In the genomic region with DNA sequence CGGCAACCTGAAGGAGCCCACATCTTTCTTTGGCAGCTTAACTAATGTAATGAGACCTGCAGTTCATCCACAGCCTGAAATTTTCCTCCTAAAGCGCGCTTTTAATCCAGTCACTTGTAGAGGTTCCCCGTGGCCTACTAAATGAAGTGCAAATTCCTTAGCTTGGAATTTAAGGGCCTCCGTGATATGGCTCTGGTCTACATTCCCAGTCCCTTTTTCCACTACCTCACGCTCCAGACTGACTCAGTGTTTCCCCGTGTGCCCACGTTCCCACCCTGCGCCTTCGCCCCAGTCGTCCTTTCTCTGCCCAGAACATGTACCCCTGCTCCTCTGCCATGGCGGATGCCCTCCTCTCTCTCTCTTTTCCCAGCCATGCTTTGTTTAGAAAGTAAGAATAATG, we compare ENCODE assay signal across 29 cellular contexts. TPM values are rescaled to one million over a fixed set of nuclear protein-coding genes. Genes with fewer than 3 reads are reported as not detected.
DNase-seq lines count a peak whose midpoint lies in the region; ATAC-seq and TF ChIP-seq lines count a peak whose summit lies in the region.
"Had no signal": no experiment of that assay in that cellular context is flagged by ENCODE, and none has a peak within 500 bp of the region (broad histone marks: within the 10 kb centered on the region; RNA-seq: fewer than 3 reads in every experiment).

No MANE protein-coding gene starts in this region.

- H3K9me3 ChIP-seq in left ventricle myocardium inferior (replicated peaks) (no peaks in the 10 kb centered on the region), upper lobe of right lung (no peaks in the 10 kb centered on the region)
- H3K9me3 ChIP-seq: gastrocnemius medialis had no signal

- H3K4me3 ChIP-seq in left ventricle myocardium inferior = no peak overlapping the region
- no peak overlapping the region for H3K4me3 ChIP-seq in upper lobe of right lung
- H3K4me3 ChIP-seq: gastrocnemius medialis, SK-N-MC had no signal

- ATAC-seq in upper lobe of right lung = peak; percentile 18
- ATAC-seq: activated CD8-positive, alpha-beta memory T cell treated with anti-CD3 and anti-CD28 coated beads, Interleukin-2, amount 10 ng/mL, durations not matched to agents 7 days and 5 days; activated naive CD8-positive, alpha-beta T cell treated with anti-CD3 and anti-CD28 coated beads, Interleukin-2, amount 50 U/mL, for 24 hours; activated T-cell treated with anti-CD3 and anti-CD28 coated beads, Interleukin-2, amount 50 U/mL, for 4 hours; gastrocnemius medialis; left lobe of liver had no signal

- H3K27me3 ChIP-seq in left ventricle myocardium inferior (ENCODE audit: low read depth) = peaks cover 3% of the 10 kb centered on the region
- no peaks in the 10 kb centered on the region for H3K27me3 ChIP-seq in upper lobe of right lung
- H3K27me3 ChIP-seq: brain microvascular endothelial cell had no signal

- intact Hi-C loops in left ventricle myocardium inferior (cut with micrococcal nuclease) = no loop called here
- intact Hi-C loops in cardiac septum (cut with DNase I) = no loop called here
- intact Hi-C loops in upper lobe of right lung (cut with DNase I) = no loop called here

- H3K9me3 Mint-ChIP-seq in chondrocyte (ENCODE audit: low read depth) = no peaks in the 10 kb centered on the region
- no peaks in the 10 kb centered on the region for H3K9me3 Mint-ChIP-seq in mesothelial cell of epicardium
- H3K9me3 Mint-ChIP-seq: activated naive CD8-positive, alpha-beta T cell treated with anti-CD3 and anti-CD28 coated beads, Interleukin-2, amount 50 U/mL, for 24 hours; activated T-cell treated with anti-CD3 and anti-CD28 coated beads, Interleukin-2, amount 50 U/mL, for 4 hours; CD4-positive, alpha-beta T cell; naive B cell had no signal

- H3K4me1 Mint-ChIP-seq in chondrocyte (ENCODE audit: low read depth) (peaks cover 56% of the 10 kb centered on the region), mesothelial cell of epicardium (peaks cover 41% of the 10 kb centered on the region)
- H3K4me1 Mint-ChIP-seq: activated CD8-positive, alpha-beta memory T cell treated with anti-CD3 and anti-CD28 coated beads, Interleukin-2, amount 10 ng/mL, durations not matched to agents 7 days and 5 days; activated naive CD8-positive, alpha-beta T cell treated with anti-CD3 and anti-CD28 coated beads, Interleukin-2, amount 50 U/mL, for 24 hours had no signal

- H3K4me1 ChIP-seq in left ventricle myocardium inferior (peaks cover 26% of the 10 kb centered on the region), upper lobe of right lung (peaks cover 7% of the 10 kb centered on the region)
- H3K4me1 ChIP-seq: gastrocnemius medialis had no signal

- TF ChIP-seq CTCF in left ventricle myocardium inferior (IDR thresholded peaks at IDR 0.05; ENCODE audit: borderline replicate concordance) (no peak), chondrocyte (IDR thresholded peaks at IDR 0.05) (no peak), mesothelial cell of epicardium (IDR thresholded peaks at IDR 0.05; ENCODE audit: unreplicated experiment) (no peak), upper lobe of right lung (IDR thresholded peaks at IDR 0.05) (no peak)

- in situ Hi-C loops in ACHN (cut with HindIII; ENCODE audit: low pct_ligation_motif_present, low pct_unique_long_range_greater_than_20kb, low sequenced_read_pairs) = no loop called here

- H3K27ac ChIP-seq in left ventricle myocardium inferior (replicated peaks) = peak overlapping the region; percentile 16
- H3K27ac ChIP-seq in upper lobe of right lung = no peak overlapping the region
- H3K27ac ChIP-seq: brain microvascular endothelial cell, gastrocnemius medialis, RWPE1, SK-N-MC had no signal

- H3K36me3 Mint-ChIP-seq in chondrocyte (ENCODE audit: low read depth) = no peaks in the 10 kb centered on the region
- H3K36me3 Mint-ChIP-seq in mesothelial cell of epicardium = no peaks in the 10 kb centered on the region
- H3K36me3 Mint-ChIP-seq: activated CD8-positive, alpha-beta memory T cell treated with anti-CD3 and anti-CD28 coated beads, Interleukin-2, amount 10 ng/mL, durations not matched to agents 7 days and 5 days; naive B cell had no signal

- H3K27me3 Mint-ChIP-seq in chondrocyte (ENCODE audit: low read depth) (no peaks in the 10 kb centered on the region), mesothelial cell of epicardium (ENCODE audit: low read depth) (no peaks in the 10 kb centered on the region)

- no peak for DNase-seq in left ventricle myocardium inferior
- no peak for DNase-seq in cardiac septum (ENCODE audit: low spot score)
- DNase-seq in chondrocyte (ENCODE audit: low spot score) = no peak
- DNase-seq in mesothelial cell of epicardium (ENCODE audit: low spot score in 2 of 2, unreplicated experiment in 2 of 2) = no peak
- no peak for DNase-seq in upper lobe of right lung
- DNase-seq in NCI-H526 (lab: John Stamatoyannopoulos, UW) = no peak
- no peak for DNase-seq in ACHN
- no peak for DNase-seq in H4 (ENCODE audit: low spot score)
- DNase-seq: activated CD4-positive, alpha-beta T cell treated with anti-CD3 and anti-CD28 coated beads, Interleukin-2, amount 50 U/mL, for 4 hours; activated CD8-positive, alpha-beta memory T cell treated with anti-CD3 and anti-CD28 coated beads, Interleukin-2, amount 10 ng/mL, durations not matched to agents 7 days and 5 days; activated gamma-delta T cell; activated naive CD8-positive, alpha-beta T cell treated with anti-CD3 and anti-CD28 coated beads, Interleukin-2, amount 50 U/mL, for 24 hours; activated T-cell treated with anti-CD3 and anti-CD28 coated beads, Interleukin-2, amount 50 U/mL, for 4 hours; brain microvascular endothelial cell; CD4-positive, alpha-beta T cell; gastrocnemius medialis; H7; hypothalamus; KBM-7; naive B cell; NCI-H1092 treated with DMSO at 0.1 percent for 48 hours; NCI-H187 treated with DMSO at 0.1 percent for 48 hours; NCI-H2171; NCI-H510A; occipital lobe; stimulated activated naive CD4-positive, alpha-beta T cell treated with Interleukin-2 at 50 U/mL for 16 hours had no signal

- no peak overlapping the region for H3K4me3 Mint-ChIP-seq in chondrocyte (ENCODE audit: unreplicated experiment)
- no peak overlapping the region for H3K4me3 Mint-ChIP-seq in mesothelial cell of epicardium
- H3K4me3 Mint-ChIP-seq: activated CD8-positive, alpha-beta memory T cell treated with anti-CD3 and anti-CD28 coated beads, Interleukin-2, amount 10 ng/mL, durations not matched to agents 7 days and 5 days; activated naive CD8-positive, alpha-beta T cell treated with anti-CD3 and anti-CD28 coated beads, Interleukin-2, amount 50 U/mL, for 24 hours; activated T-cell treated with anti-CD3 and anti-CD28 coated beads, Interleukin-2, amount 50 U/mL, for 4 hours; CD4-positive, alpha-beta T cell; naive B cell had no signal

- H3K27ac Mint-ChIP-seq in chondrocyte (ENCODE audit: unreplicated experiment) (peak overlapping the region; percentile 97), mesothelial cell of epicardium (peak overlapping the region; percentile 94)
- H3K27ac Mint-ChIP-seq: activated CD8-positive, alpha-beta memory T cell treated with anti-CD3 and anti-CD28 coated beads, Interleukin-2, amount 10 ng/mL, durations not matched to agents 7 days and 5 days; activated naive CD8-positive, alpha-beta T cell treated with anti-CD3 and anti-CD28 coated beads, Interleukin-2, amount 50 U/mL, for 24 hours; CD4-positive, alpha-beta T cell; naive B cell had no signal

- H3K36me3 ChIP-seq in left ventricle myocardium inferior (no peaks in the 10 kb centered on the region), upper lobe of right lung (no peaks in the 10 kb centered on the region)
- H3K36me3 ChIP-seq: brain microvascular endothelial cell, gastrocnemius medialis had no signal

RNA-seq across cellular contexts. Expression of gene FZD2, which starts 27.2 kb away (rescaled TPM):
- total RNA-seq in left ventricle myocardium inferior (4.0 TPM), cardiac septum (5.7 TPM), chondrocyte (103 to 127 TPM (median 108 TPM) in 3 replicates), mesothelial cell of epicardium (82.1 to 88.3 TPM (median 84.4 TPM) in 3 replicates), upper lobe of right lung (8.7 TPM)
- total RNA-seq in H4 (2014; rRNA removed; shearing (Covaris generic)) = 5.9 and 6.2 TPM in 2 replicates
- total RNA-seq: CD4-positive, alpha-beta T cell had no signal
